1 cellular context compared by ENCODE assay signal in genomic region chr22:50641696-50642607, GRCh38.
TF ChIP-seq lines count a peak whose summit lies in the region.

No MANE protein-coding gene starts in this region.

TF ChIP-seq in HepG2, 621 proteins besides CTCF, POLR2A, EP300 and RAD21 (continued from another document):
- TF ChIP-seq ZNF407 (CRISPR knock-in tag; IDR thresholded peaks at IDR 0.05; ENCODE audit: not compliant biosample characterization) (no peak), CREM (IDR thresholded peaks at IDR 0.05) (peak; percentile 71), CREM (CRISPR knock-in tag; IDR thresholded peaks at IDR 0.05) (no peak), ZNF20 (CRISPR knock-in tag; IDR thresholded peaks at IDR 0.05) (no peak), NFIB (CRISPR knock-in tag; IDR thresholded peaks at IDR 0.05; ENCODE audit: borderline replicate concordance) (no peak), ZFP36 (IDR thresholded peaks at IDR 0.05; ENCODE audit: borderline replicate concordance, low read depth, low read length, partially characterized antibody) (no peak), KDM4B (CRISPR knock-in tag; IDR thresholded peaks at IDR 0.05) (no peak; the same call in 1 of the 2 replicates), AGO1 (IDR thresholded peaks at IDR 0.05; ENCODE audit: low read depth, low read length, poor library complexity, severe bottlenecking) (no peak), ZSCAN9 (CRISPR knock-in tag; IDR thresholded peaks at IDR 0.05; ENCODE audit: borderline replicate concordance) (no peak), RBFOX2 (IDR thresholded peaks at IDR 0.05; ENCODE audit: low read depth, low read length) (peak; percentile 51), YY1 (IDR thresholded peaks at IDR 0.05; ENCODE audit: insufficient read depth, insufficient replicate concordance, low read depth, low read length) (peak; percentile 30), NR1H2 (CRISPR knock-in tag; IDR thresholded peaks at IDR 0.05; ENCODE audit: borderline replicate concordance, low read depth) (0 out of 2 replicates have a peak, but pooled peaks have one; percentile 34), ATF4 (CRISPR knock-in tag; IDR thresholded peaks at IDR 0.05) (no peak), MEIS2 (CRISPR knock-in tag; IDR thresholded peaks at IDR 0.05) (0 out of 2 replicates have a peak, but pooled peaks have one; percentile 18), SMAD9 (CRISPR knock-in tag; IDR thresholded peaks at IDR 0.05) (no peak), CSRNP1 (CRISPR knock-in tag; IDR thresholded peaks at IDR 0.05) (0 out of 2 replicates have a peak, but pooled peaks have one; percentile 61), ZBTB1 (CRISPR knock-in tag; IDR thresholded peaks at IDR 0.05; ENCODE audit: borderline replicate concordance) (no peak), ZBTB49 (CRISPR knock-in tag; IDR thresholded peaks at IDR 0.05; ENCODE audit: borderline replicate concordance) (no peak), ZNF749 (CRISPR knock-in tag; IDR thresholded peaks at IDR 0.05; ENCODE audit: borderline replicate concordance) (no peak), ZNF784 (CRISPR knock-in tag; IDR thresholded peaks at IDR 0.05; ENCODE audit: borderline replicate concordance) (peak; percentile 44; the same call in 1 of the 2 replicates)
